Comparison of ENCODE assay signal across 8 cellular contexts in the genomic region with DNA sequence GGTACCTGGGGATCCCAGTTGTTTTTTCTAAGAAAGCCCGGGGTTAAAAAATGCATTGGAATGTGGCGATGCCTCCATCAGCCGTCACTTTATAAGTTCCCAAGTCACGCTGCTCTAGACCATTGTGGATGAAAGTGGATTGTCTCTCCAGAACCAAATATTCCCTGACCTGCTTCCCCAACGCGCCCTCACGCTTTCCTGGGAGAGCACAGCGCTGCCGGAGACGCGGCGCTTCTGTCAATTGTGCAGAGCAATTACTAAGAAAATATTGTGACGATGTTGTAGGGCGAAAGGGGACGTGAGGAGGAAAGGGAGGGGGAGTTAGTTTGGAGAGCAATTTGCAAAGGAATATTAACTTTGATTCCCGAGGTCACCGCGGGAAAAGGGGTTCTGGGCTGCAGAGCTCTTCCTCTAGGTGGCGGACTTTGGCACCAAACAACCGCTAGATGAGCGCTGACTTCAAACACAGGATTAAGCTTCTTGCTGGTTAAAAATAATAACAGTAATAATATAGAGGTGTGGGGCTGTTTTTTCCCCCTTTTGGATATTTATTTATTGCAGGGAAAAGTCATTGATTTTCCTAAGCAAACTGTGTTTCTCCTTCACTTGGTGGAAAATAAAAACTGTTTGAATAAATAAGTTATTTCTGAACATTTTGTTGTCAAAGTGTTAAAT. TPM values are rescaled to one million over a fixed set of nuclear protein-coding genes. Genes with fewer than 3 reads are reported as not detected.
DNase-seq lines count a peak whose midpoint lies in the region; ATAC-seq and TF ChIP-seq lines count a peak whose summit lies in the region.

No MANE protein-coding gene starts in this region.

- no peak overlapping the region for H3K27ac Mint-ChIP-seq in activated T-helper 17 cell treated with anti-CD3 and anti-CD28 coated beads, Interleukin-2, amount 50 U/mL, for 72 hours

- intact Hi-C loops in left lung (cut with DNase I), result loop anchor here in 1 of 2 donors (5.0 to 10.0 kb wide), 2 partner anchors 465 to 778 kb away; no protein-coding TSS in a partner anchor

- TF ChIP-seq CTCF in astrocyte of the cerebellum (IDR thresholded peaks at IDR 0.05; ENCODE audit: low read depth, low read length, missing control alignments) (peak; percentile 90), left lung (IDR thresholded peaks at IDR 0.05) (peak; percentile 27 to 32)

- H3K4me1 Mint-ChIP-seq in activated T-helper 17 cell treated with anti-CD3 and anti-CD28 coated beads, Interleukin-2, amount 50 U/mL, for 72 hours, result no peaks in the 10 kb centered on the region

- no peak overlapping the region for H3K4me3 Mint-ChIP-seq in activated T-helper 17 cell treated with anti-CD3 and anti-CD28 coated beads, Interleukin-2, amount 50 U/mL, for 72 hours

- H3K4me3 ChIP-seq in astrocyte of the cerebellum (ENCODE audit: low read depth, low read length) (peak overlapping the region; percentile 30), left lung (no peak overlapping the region)

- no peaks in the 10 kb centered on the region for H3K9me3 Mint-ChIP-seq in activated T-helper 17 cell treated with anti-CD3 and anti-CD28 coated beads, Interleukin-2, amount 50 U/mL, for 72 hours

- H3K36me3 ChIP-seq in left lung, result no peaks in the 10 kb centered on the region

- peaks cover 81 to 95% of the 10 kb centered on the region in 2 donors for H3K27me3 ChIP-seq in left lung

- DNase-seq in AG20443 (ENCODE audit: low spot score) (peak; percentile 71), astrocyte of the cerebellum (ENCODE audit: low read depth) (peak; percentile 52), left lung (no peak), DMS79 (lab: John Stamatoyannopoulos, UW) (no peak), mesenteric fat pad (ENCODE audit: low spot score) (no peak), NCI-H2081 treated with DMSO at 0.1 percent for 48 hours (lab: John Stamatoyannopoulos, UW) (no peak)

- H3K27ac ChIP-seq in left lung, result no peak overlapping the region

- H3K4me1 ChIP-seq in left lung, result no peaks in the 10 kb centered on the region

- in situ Hi-C loops in astrocyte of the cerebellum (cut with HindIII; ENCODE audit: low sequenced_read_pairs), result loop anchor here (5.0 kb wide), 1 partner anchor 785 kb away; no protein-coding TSS in a partner anchor

- H3K27me3 Mint-ChIP-seq in activated T-helper 17 cell treated with anti-CD3 and anti-CD28 coated beads, Interleukin-2, amount 50 U/mL, for 72 hours, result peaks cover 71% of the 10 kb centered on the region

- ATAC-seq in HG02870 (IDR thresholded peaks at IDR 0.05; ENCODE audit: unreplicated experiment) (peak; percentile 43), left lung (peak; percentile 62)
- no peak for ATAC-seq in activated T-helper 17 cell treated with anti-CD3 and anti-CD28 coated beads, Interleukin-2, amount 50 U/mL, for 72 hours (replicated peaks)

- H3K36me3 Mint-ChIP-seq in activated T-helper 17 cell treated with anti-CD3 and anti-CD28 coated beads, Interleukin-2, amount 50 U/mL, for 72 hours (ENCODE audit: low read depth), result no peaks in the 10 kb centered on the region

- no peaks in the 10 kb centered on the region for H3K9me3 ChIP-seq in left lung

RNA-seq across cellular contexts. Expression of a gene that starts 9.6 kb away (rescaled TPM):
- total RNA-seq in left lung, result not detected
- not detected for total RNA-seq in mesenteric fat pad
- not detected for total RNA-seq in activated T-helper 17 cell treated with anti-CD3 and anti-CD28 coated beads, Interleukin-2, amount 50 U/mL, for 72 hours

Comparison
In these comparisons a context has a peak if more than half of its experiments do, and no peak if none do; other contexts are left out.
1. DNase-seq: peak in AG20443 (single experiment) and astrocyte of the cerebellum (single experiment); none in left lung (0 of 2), DMS79 (single experiment), mesenteric fat pad (single experiment) and NCI-H2081 treated with DMSO at 0.1 percent for 48 hours (single experiment).